Comparison of ENCODE assay signal across 9 cellular contexts in the genomic region with DNA sequence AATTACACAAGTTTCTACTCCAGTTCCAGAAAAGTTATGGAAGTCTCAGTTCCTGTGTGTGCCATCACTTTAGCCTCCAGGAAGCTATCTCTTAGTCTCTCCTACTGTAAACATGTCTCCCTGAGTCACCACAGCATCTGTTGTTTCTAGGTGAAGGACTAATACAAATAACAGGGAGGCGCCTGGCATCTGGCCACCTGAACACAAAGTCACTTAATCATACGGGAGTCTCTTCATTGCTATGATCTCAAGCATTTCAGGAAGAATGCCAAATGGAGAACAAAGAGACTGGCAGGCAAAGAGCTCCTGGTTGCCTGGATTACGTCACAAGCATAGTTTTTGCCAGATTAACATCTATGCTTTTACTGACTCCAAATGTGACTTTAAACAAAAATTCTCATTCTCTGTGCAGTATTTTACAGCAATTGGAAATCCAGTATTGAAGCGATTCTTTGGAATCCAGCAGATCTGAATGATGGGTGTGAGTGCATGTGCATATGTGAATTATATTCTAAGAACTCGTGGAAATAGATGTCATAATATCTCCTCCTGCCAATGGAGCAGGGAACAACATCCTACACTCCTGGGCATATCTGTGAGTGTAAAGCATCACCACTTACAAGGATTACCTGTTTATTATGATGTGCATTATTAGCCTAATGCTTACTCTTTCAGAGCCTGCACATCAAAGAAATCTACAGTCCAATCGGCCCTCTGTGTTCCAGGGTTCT.
DNase-seq lines count a peak whose midpoint lies in the region; ATAC-seq and TF ChIP-seq lines count a peak whose summit lies in the region.
"Had no signal": no experiment of that assay in that cellular context is flagged by ENCODE, and none has a peak within 500 bp of the region (broad histone marks: within the 10 kb centered on the region; RNA-seq: fewer than 3 reads in every experiment).

No MANE protein-coding gene starts in this region.

- H3K27ac ChIP-seq in RWPE1 (no peak overlapping the region), gastroesophageal sphincter (peak overlapping the region in 2 of 4 donors; percentile 12 to 57)
- H3K27ac ChIP-seq: neutrophil had no signal

- no peak for TF ChIP-seq CTCF in RWPE1 (conservative IDR thresholded peaks at IDR 0.05; ENCODE audit: low read depth)
- no peak for TF ChIP-seq CTCF in gastroesophageal sphincter (IDR thresholded peaks at IDR 0.05)
- no peak for TF ChIP-seq CTCF in retinal pigment epithelial cell (conservative IDR thresholded peaks at IDR 0.05; ENCODE audit: low read depth, low read length)

- CTCF ChIA-PET in RWPE1 (lab: Yijun Ruan, JAX), result interaction anchor here (0.7 kb wide), 2 partner anchors 20 to 308 kb away, joined by 3 to 4 read pairs; no protein-coding TSS in a partner anchor

- 13 to 29% methylated on average over 6 of the region's 6 CpGs for WGBS in gastroesophageal sphincter (ENCODE audit: low coverage in 1 of 2), 2 donors

- no peak for TF ChIP-seq EP300 in gastroesophageal sphincter (IDR thresholded peaks at IDR 0.05)

- H3K4me3 ChIP-seq in gastroesophageal sphincter, result no peak overlapping the region
- no peak overlapping the region for H3K4me3 ChIP-seq in retinal pigment epithelial cell (ENCODE audit: low read length)

- POLR2A ChIA-PET in RWPE1 (lab: Yijun Ruan, JAX; ENCODE audit: low non-redundant PET), result no interaction called here

- H3K36me3 ChIP-seq in gastroesophageal sphincter, result no peaks in the 10 kb centered on the region
- H3K36me3 ChIP-seq: neutrophil had no signal

- DNase-seq in HuH-7.5 (ENCODE audit: low spot score) (peak; percentile 7), RWPE1 (ENCODE audit: low spot score) (peak; percentile 73), retinal pigment epithelial cell (ENCODE audit: low read depth) (peak; percentile 95), NOMO-1 treated with dmso at 0.1 percent for 144 hours (lab: John Stamatoyannopoulos, UW; ENCODE audit: unreplicated experiment) (no peak)
- DNase-seq in activated naive CD4-positive, alpha-beta T cell treated with Interleukin-2 at 50 U/mL for 16 hours, result no peak

- no peaks in the 10 kb centered on the region for H3K9me3 ChIP-seq in gastroesophageal sphincter
- H3K9me3 ChIP-seq: neutrophil had no signal

- peak; percentile 71 for ATAC-seq in gastroesophageal sphincter
- no peak for ATAC-seq in HG03521 (IDR thresholded peaks at IDR 0.05; ENCODE audit: unreplicated experiment)
- ATAC-seq in HG03025 (IDR thresholded peaks at IDR 0.05; ENCODE audit: low FRiP score, unreplicated experiment), result no peak

- H3K4me1 ChIP-seq in gastroesophageal sphincter, result peaks cover 0 to 20% (median 7%) of the 10 kb centered on the region in 3 donors

- TF ChIP-seq POLR2A in gastroesophageal sphincter (IDR thresholded peaks at IDR 0.05), result no peak

- no peaks in the 10 kb centered on the region for H3K27me3 ChIP-seq in gastroesophageal sphincter
- H3K27me3 ChIP-seq: neutrophil had no signal

Comparison
In these comparisons a context has a peak if more than half of its experiments do, and no peak if none do; other contexts are left out.
1. DNase-seq: peak in HuH-7.5 (single experiment), RWPE1 (single experiment) and retinal pigment epithelial cell (single experiment); none in activated naive CD4-positive, alpha-beta T cell treated with Interleukin-2 at 50 U/mL for 16 hours (single experiment) and NOMO-1 treated with dmso at 0.1 percent for 144 hours (single experiment).